Comparison of ENCODE assay signal across 7 cellular contexts in the genomic region with DNA sequence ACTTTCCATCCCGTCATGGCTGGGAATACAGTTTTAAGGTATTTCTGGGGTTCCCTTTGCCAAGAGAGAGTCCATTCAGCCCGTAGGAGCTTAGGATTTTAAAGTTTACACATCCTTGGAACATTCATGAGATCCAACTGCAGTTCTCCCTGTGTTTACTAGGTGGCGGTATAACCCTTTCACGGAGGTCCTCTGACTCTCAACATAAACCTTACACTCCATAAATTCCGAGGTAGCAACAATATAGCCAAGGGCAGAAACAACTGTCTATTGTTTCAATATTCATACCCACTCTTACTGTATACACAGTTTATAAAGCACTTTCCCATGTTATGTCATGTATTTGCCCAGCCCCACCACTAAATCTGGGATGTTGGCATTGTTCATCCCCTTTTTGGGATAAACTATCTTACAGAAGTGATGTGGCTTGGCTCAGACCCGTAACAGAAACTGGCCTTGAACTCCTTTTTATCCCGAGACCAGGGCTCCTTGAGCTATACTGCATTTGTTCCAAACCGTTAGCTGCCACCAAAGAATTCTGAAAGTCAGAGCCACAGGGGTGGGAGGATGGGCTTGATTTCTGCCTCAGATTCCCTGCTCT.
A peak's percentile ranks its signal among the peaks of the same experiment; 100 is the strongest.
DNase-seq lines count a peak whose midpoint lies in the region; ATAC-seq, FAIRE-seq and TF ChIP-seq lines count a peak whose summit lies in the region.

No MANE protein-coding gene starts in this region.

- peak; percentile 78 for FAIRE-seq in G401.6 (lab: Jason Lieb, UNC)

- DNase-seq in NCI-H2227 treated with DMSO at 0.1 percent for 48 hours (lab: John Stamatoyannopoulos, UW), result peak; percentile 5
- no peak for DNase-seq in ascending aorta (ENCODE audit: low spot score in 2 of 2)
- DNase-seq in iPS DF 4.7 (ENCODE audit: extremely low read depth, low spot score), result peak; percentile 49
- no peak for DNase-seq in stimulated activated naive B cell treated with anti-CD40 and anti-IgM and Interleukin-4, amounts not matched to agents 10 μg/mL and 1 μg/mL and 100 μg/mL, for 72 hours
- no peak for DNase-seq in islet precursor cell

- H3K36me3 ChIP-seq in ascending aorta, result no peaks in the 10 kb centered on the region

- H3K4me3 ChIP-seq in ascending aorta, result no peak overlapping the region

- H3K27me3 ChIP-seq in ascending aorta, result no peaks in the 10 kb centered on the region

- H3K4me3 Mint-ChIP-seq in stimulated activated naive B cell treated with anti-CD40 and anti-IgM and Interleukin-4, amounts not matched to agents 10 μg/mL and 1 μg/mL and 100 μg/mL, for 72 hours, result no peak overlapping the region

- TF ChIP-seq CTCF in ascending aorta (IDR thresholded peaks at IDR 0.05), result peak; percentile 24 to 63 (median 36)

- no peaks in the 10 kb centered on the region for H3K9me3 Mint-ChIP-seq in stimulated activated naive B cell treated with anti-CD40 and anti-IgM and Interleukin-4, amounts not matched to agents 10 μg/mL and 1 μg/mL and 100 μg/mL, for 72 hours

- H3K9me3 ChIP-seq in ascending aorta, result no peaks in the 10 kb centered on the region

- intact Hi-C loops in ascending aorta (cut with DNase I), result no loop called here

- H3K27ac Mint-ChIP-seq in stimulated activated naive B cell treated with anti-CD40 and anti-IgM and Interleukin-4, amounts not matched to agents 10 μg/mL and 1 μg/mL and 100 μg/mL, for 72 hours, result no peak overlapping the region

- no peak overlapping the region for H3K27ac ChIP-seq in ascending aorta

- peak; percentile 74 for ATAC-seq in HG02885 (IDR thresholded peaks at IDR 0.05; ENCODE audit: poor library complexity, unreplicated experiment)
- ATAC-seq in stimulated activated naive B cell treated with anti-CD40 and anti-IgM and Interleukin-4, amounts not matched to agents 10 μg/mL and 1 μg/mL and 100 μg/mL, for 72 hours (replicated peaks), result peak; percentile 57 to 69

- H3K4me1 ChIP-seq in ascending aorta, result no peaks in the 10 kb centered on the region

- H3K36me3 Mint-ChIP-seq in stimulated activated naive B cell treated with anti-CD40 and anti-IgM and Interleukin-4, amounts not matched to agents 10 μg/mL and 1 μg/mL and 100 μg/mL, for 72 hours, result no peaks in the 10 kb centered on the region

- H3K4me1 Mint-ChIP-seq in stimulated activated naive B cell treated with anti-CD40 and anti-IgM and Interleukin-4, amounts not matched to agents 10 μg/mL and 1 μg/mL and 100 μg/mL, for 72 hours, result no peaks in the 10 kb centered on the region

- peaks cover 18 to 22% of the 10 kb centered on the region in 2 donors for H3K27me3 Mint-ChIP-seq in stimulated activated naive B cell treated with anti-CD40 and anti-IgM and Interleukin-4, amounts not matched to agents 10 μg/mL and 1 μg/mL and 100 μg/mL, for 72 hours

Comparison
In these comparisons a context has a peak if more than half of its experiments do, and no peak if none do; other contexts are left out.
1. DNase-seq: peak in NCI-H2227 treated with DMSO at 0.1 percent for 48 hours (single experiment) and iPS DF 4.7 (single experiment); none in ascending aorta (0 of 2), stimulated activated naive B cell treated with anti-CD40 and anti-IgM and Interleukin-4, amounts not matched to agents 10 μg/mL and 1 μg/mL and 100 μg/mL, for 72 hours (single experiment) and islet precursor cell (single experiment).